ENCODE assay signal across 17 cellular contexts in the genomic region with DNA sequence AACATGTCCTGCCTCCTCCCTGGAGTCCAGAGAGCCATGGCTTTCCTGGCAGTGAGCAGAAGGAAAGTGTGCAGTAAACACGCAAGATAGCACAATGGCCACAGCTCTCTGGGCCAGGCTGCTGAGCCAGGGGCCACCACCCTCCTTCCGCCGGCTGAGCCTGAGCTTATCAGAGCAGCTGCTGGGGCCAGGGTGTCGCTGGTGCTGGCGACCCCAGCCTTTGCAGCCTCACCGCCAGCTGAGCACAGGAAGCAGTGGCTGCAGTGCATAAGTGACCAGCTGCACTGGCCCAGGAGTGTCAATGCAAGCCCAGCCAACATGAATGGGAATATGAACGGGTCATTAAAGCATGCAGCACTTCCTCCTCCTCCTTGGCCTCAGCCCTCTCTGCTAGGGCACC.
DNase-seq lines count a peak whose midpoint lies in the region; ATAC-seq and TF ChIP-seq lines count a peak whose summit lies in the region.
"Had no signal": no experiment of that assay in that cellular context is flagged by ENCODE, and none has a peak within 500 bp of the region (broad histone marks: within the 10 kb centered on the region; RNA-seq: fewer than 3 reads in every experiment).

No MANE protein-coding gene starts in this region.

- ATAC-seq in right cardiac atrium (peak; percentile 45 to 60), GM21390 (IDR thresholded peaks at IDR 0.05; ENCODE audit: unreplicated experiment) (no peak)
- ATAC-seq: foreskin keratinocyte had no signal

- H3K27me3 Mint-ChIP-seq in brain = peaks cover 3% of the 10 kb centered on the region
- peaks cover 6% of the 10 kb centered on the region for H3K27me3 Mint-ChIP-seq in nephron (ENCODE audit: low read depth)

- H3K4me1 ChIP-seq in right cardiac atrium (ENCODE audit: control insufficient read depth, insufficient read depth, low read length) (peaks cover 7% of the 10 kb centered on the region), left ventricle myocardium inferior (peaks cover 46% of the 10 kb centered on the region)
- H3K4me1 ChIP-seq: colonic mucosa had no signal

- H3K27me3 ChIP-seq in right cardiac atrium (ENCODE audit: control insufficient read depth, insufficient read depth) = no peaks in the 10 kb centered on the region
- H3K27me3 ChIP-seq in left ventricle myocardium inferior (ENCODE audit: low read depth) = no peaks in the 10 kb centered on the region
- no peaks in the 10 kb centered on the region for H3K27me3 ChIP-seq in H7 (ENCODE audit: control insufficient read depth, insufficient read depth, low read length)
- H3K27me3 ChIP-seq: colonic mucosa, foreskin keratinocyte had no signal

- no peak overlapping the region for H3K4me3 ChIP-seq in right cardiac atrium (ENCODE audit: low read length)
- H3K4me3 ChIP-seq in left ventricle myocardium inferior = no peak overlapping the region
- no peak overlapping the region for H3K4me3 ChIP-seq in H7 (ENCODE audit: insufficient read depth, low read depth, low read length)
- H3K4me3 ChIP-seq: colonic mucosa had no signal

- 25% methylated on average over 7 of the region's 7 CpGs for WGBS in right cardiac atrium

- H3K36me3 ChIP-seq in left ventricle myocardium inferior = no peaks in the 10 kb centered on the region
- H3K36me3 ChIP-seq in H7 (replicated peaks; ENCODE audit: control insufficient read depth, insufficient read depth, low read length) = no peaks in the 10 kb centered on the region
- H3K36me3 ChIP-seq: colonic mucosa had no signal

- intact Hi-C loops in right cardiac atrium (cut with DNase I) = no loop called here
- intact Hi-C loops in left ventricle myocardium inferior (cut with micrococcal nuclease) = no loop called here

- H3K27ac Mint-ChIP-seq in brain = peak overlapping the region; percentile 27 to 80 (median 76)
- peak overlapping the region; percentile 70 to 88 (median 74) for H3K27ac Mint-ChIP-seq in nephron
- H3K27ac Mint-ChIP-seq: activated naive CD4-positive, alpha-beta T cell treated with anti-CD3 and anti-CD28 coated beads, Interleukin-2, amount 10 ng/mL, durations not matched to agents 7 days and 5 days had no signal

- H3K9me3 Mint-ChIP-seq in brain = peaks cover 0 to 6% (median 3%) of the 10 kb centered on the region in 5 experiments
- H3K9me3 Mint-ChIP-seq in nephron = no peaks in the 10 kb centered on the region
- H3K9me3 Mint-ChIP-seq: activated naive CD4-positive, alpha-beta T cell treated with anti-CD3 and anti-CD28 coated beads, Interleukin-2, amount 10 ng/mL, durations not matched to agents 7 days and 5 days had no signal

- DNase-seq in right cardiac atrium (peak in 2 of 3 donors; percentile 80 to 83), left ventricle myocardium inferior (no peak), SKM-1 treated with dmso at 0.1 percent for 144 hours (lab: John Stamatoyannopoulos, UW; ENCODE audit: unreplicated experiment) (no peak), H7 (no peak)
- DNase-seq: activated naive CD4-positive, alpha-beta T cell treated with anti-CD3 and anti-CD28 coated beads, Interleukin-2, amount 10 ng/mL, durations not matched to agents 7 days and 5 days; activated T-cell treated with anti-CD3 and anti-CD28 coated beads for 4 hours; Calu3; colonic mucosa; foreskin keratinocyte; MM.1S; NCI-H187 treated with DMSO at 0.1 percent for 48 hours; NCI-H526; nucleus accumbens; stimulated activated CD4-positive, alpha-beta T cell treated with anti-CD3 and anti-CD28 coated beads, Interleukin-4, amount 100 ng/mL, for 1 hour had no signal

- TF ChIP-seq CTCF in left ventricle myocardium inferior (IDR thresholded peaks at IDR 0.05; ENCODE audit: borderline replicate concordance) (no peak), brain (conservative IDR thresholded peaks at IDR 0.05) (no peak), nephron (IDR thresholded peaks at IDR 0.05; ENCODE audit: unreplicated experiment in 3 of 3) (no peak)

- H3K9me3 ChIP-seq in right cardiac atrium (ENCODE audit: control insufficient read depth, low read length) = no peaks in the 10 kb centered on the region
- no peaks in the 10 kb centered on the region for H3K9me3 ChIP-seq in left ventricle myocardium inferior (replicated peaks)
- H3K9me3 ChIP-seq: colonic mucosa had no signal

- H3K27ac ChIP-seq in right cardiac atrium (ENCODE audit: low read length) (no peak overlapping the region), left ventricle myocardium inferior (replicated peaks) (no peak overlapping the region)
- H3K27ac ChIP-seq: colonic mucosa, foreskin keratinocyte had no signal

- H3K4me3 Mint-ChIP-seq in brain (no peak overlapping the region), nephron (no peak overlapping the region)
- H3K4me3 Mint-ChIP-seq: activated naive CD4-positive, alpha-beta T cell treated with anti-CD3 and anti-CD28 coated beads, Interleukin-2, amount 10 ng/mL, durations not matched to agents 7 days and 5 days had no signal

- H3K36me3 Mint-ChIP-seq in brain (no peaks in the 10 kb centered on the region), nephron (ENCODE audit: low read depth) (no peaks in the 10 kb centered on the region)
- H3K36me3 Mint-ChIP-seq: activated naive CD4-positive, alpha-beta T cell treated with anti-CD3 and anti-CD28 coated beads, Interleukin-2, amount 10 ng/mL, durations not matched to agents 7 days and 5 days had no signal

- H3K4me1 Mint-ChIP-seq in brain (peaks cover 93% of the 10 kb centered on the region), nephron (peaks cover 72% of the 10 kb centered on the region)

Comparison
In these comparisons a context has a peak if more than half of its experiments do, and no peak if none do; other contexts are left out.
1. DNase-seq: peak in right cardiac atrium (2 of 3); none in left ventricle myocardium inferior (single experiment), SKM-1 treated with dmso at 0.1 percent for 144 hours (single experiment) and H7 (single experiment).